ENCODE assay signal across 8 cellular contexts in the genomic region with DNA sequence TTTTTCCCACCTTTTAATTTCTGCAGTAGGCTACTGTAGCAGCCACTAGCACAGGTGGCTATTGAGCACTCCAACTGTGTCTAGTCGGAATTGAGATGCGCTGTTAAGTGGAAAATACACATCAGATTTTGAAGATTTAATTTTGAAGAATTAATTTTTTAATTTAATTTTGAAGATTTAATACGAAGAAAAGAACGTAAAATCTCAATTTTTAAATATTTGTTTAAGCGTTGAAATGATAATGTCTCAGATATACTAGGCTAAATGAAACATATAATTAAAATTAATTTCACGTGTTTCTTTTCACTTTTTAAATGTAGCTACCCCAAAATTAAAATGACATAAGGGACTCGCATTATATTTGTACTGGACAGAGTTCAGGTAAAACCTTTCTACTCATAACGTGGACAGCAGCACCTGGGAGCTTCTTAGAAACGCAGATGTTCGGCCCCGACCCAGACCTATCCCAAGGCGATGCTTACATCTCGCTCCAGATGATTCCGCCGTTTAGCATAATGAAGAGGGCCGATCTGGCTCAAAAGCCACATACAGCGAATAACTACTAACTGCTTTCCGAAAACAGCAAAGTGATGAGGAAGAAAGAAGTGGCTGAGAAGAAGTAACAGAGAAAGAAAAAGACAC. TPM values are rescaled to one million over a fixed set of nuclear protein-coding genes. Genes with fewer than 3 reads are reported as not detected.
DNase-seq lines count a peak whose midpoint lies in the region; ATAC-seq lines count a peak whose summit lies in the region.

No MANE protein-coding gene starts in this region.

- peak overlapping the region; percentile 87 for H3K27ac ChIP-seq in CD8-positive, alpha-beta memory T cell (ENCODE audit: low read depth, low read length)
- H3K27ac ChIP-seq in HUES64 (ENCODE audit: low read depth, low read length) = peak overlapping the region; percentile 67

- peak overlapping the region; percentile 77 for H3K9ac ChIP-seq in HUES64 (ENCODE audit: low read depth, low read length)

- peaks cover 13% of the 10 kb centered on the region for H3K4me1 ChIP-seq in CD8-positive, alpha-beta memory T cell (ENCODE audit: insufficient read depth, low read length)
- peaks cover 25% of the 10 kb centered on the region for H3K4me1 ChIP-seq in HUES64 (ENCODE audit: insufficient read depth, low read length)

- peak overlapping the region; percentile 90 to 98 (median 92) for H3K4me3 Mint-ChIP-seq in CD8-positive, alpha-beta memory T cell
- H3K4me3 Mint-ChIP-seq in activated naive CD8-positive, alpha-beta T cell treated with anti-CD3 and anti-CD28 coated beads, Interleukin-2, amount 10 ng/mL, durations not matched to agents 7 days and 5 days = peak overlapping the region; percentile 99
- peak overlapping the region; percentile 87 to 88 for H3K4me3 Mint-ChIP-seq in stimulated activated naive B cell treated with anti-CD40 and anti-IgM and Interleukin-4, amounts not matched to agents 10 μg/mL and 1 μg/mL and 100 μg/mL, for 72 hours

- H3K4me1 Mint-ChIP-seq in CD8-positive, alpha-beta memory T cell = peaks cover 19 to 49% (median 48%) of the 10 kb centered on the region in 3 donors
- peaks cover 17% of the 10 kb centered on the region for H3K4me1 Mint-ChIP-seq in activated naive CD8-positive, alpha-beta T cell treated with anti-CD3 and anti-CD28 coated beads, Interleukin-2, amount 10 ng/mL, durations not matched to agents 7 days and 5 days
- H3K4me1 Mint-ChIP-seq in stimulated activated naive B cell treated with anti-CD40 and anti-IgM and Interleukin-4, amounts not matched to agents 10 μg/mL and 1 μg/mL and 100 μg/mL, for 72 hours = peaks cover 10 to 19% of the 10 kb centered on the region in 2 donors

- WGBS in HUES64 = 24% methylated on average over 14 of the region's 18 CpGs

- H3K36me3 ChIP-seq in CD8-positive, alpha-beta memory T cell (ENCODE audit: insufficient read depth, low read length) = no peaks in the 10 kb centered on the region
- H3K36me3 ChIP-seq in HUES64 (ENCODE audit: insufficient read depth, low read length) = no peaks in the 10 kb centered on the region

- H3K27me3 ChIP-seq in CD8-positive, alpha-beta memory T cell (ENCODE audit: insufficient read depth, low read length, poor library complexity, severe bottlenecking) = no peaks in the 10 kb centered on the region
- no peaks in the 10 kb centered on the region for H3K27me3 ChIP-seq in HUES64 (ENCODE audit: insufficient read depth, low read length)

- H3K9me3 Mint-ChIP-seq in CD8-positive, alpha-beta memory T cell = no peaks in the 10 kb centered on the region
- no peaks in the 10 kb centered on the region for H3K9me3 Mint-ChIP-seq in activated naive CD8-positive, alpha-beta T cell treated with anti-CD3 and anti-CD28 coated beads, Interleukin-2, amount 10 ng/mL, durations not matched to agents 7 days and 5 days
- no peaks in the 10 kb centered on the region for H3K9me3 Mint-ChIP-seq in stimulated activated naive B cell treated with anti-CD40 and anti-IgM and Interleukin-4, amounts not matched to agents 10 μg/mL and 1 μg/mL and 100 μg/mL, for 72 hours

- H3K27me3 Mint-ChIP-seq in CD8-positive, alpha-beta memory T cell = peaks cover 8 to 19% of the 10 kb centered on the region in 2 donors
- peaks cover 25% of the 10 kb centered on the region for H3K27me3 Mint-ChIP-seq in activated naive CD8-positive, alpha-beta T cell treated with anti-CD3 and anti-CD28 coated beads, Interleukin-2, amount 10 ng/mL, durations not matched to agents 7 days and 5 days
- H3K27me3 Mint-ChIP-seq in stimulated activated naive B cell treated with anti-CD40 and anti-IgM and Interleukin-4, amounts not matched to agents 10 μg/mL and 1 μg/mL and 100 μg/mL, for 72 hours = peaks cover 16 to 18% of the 10 kb centered on the region in 2 donors

- ATAC-seq in activated naive CD8-positive, alpha-beta T cell treated with anti-CD3 and anti-CD28 coated beads, Interleukin-2, amount 10 ng/mL, durations not matched to agents 7 days and 5 days (ENCODE audit: low read depth) = no peak
- ATAC-seq in stimulated activated naive B cell treated with anti-CD40 and anti-IgM and Interleukin-4, amounts not matched to agents 10 μg/mL and 1 μg/mL and 100 μg/mL, for 72 hours (replicated peaks) = no peak
- no peak for ATAC-seq in activated CD4-positive, CD25-positive, alpha-beta regulatory T cell treated with anti-CD3 and anti-CD28 coated beads, Interleukin-2, amount 50 U/mL, for 24 hours

- H3K36me3 Mint-ChIP-seq in CD8-positive, alpha-beta memory T cell = peaks cover 0 to 24% (median 4%) of the 10 kb centered on the region in 3 donors
- H3K36me3 Mint-ChIP-seq in activated naive CD8-positive, alpha-beta T cell treated with anti-CD3 and anti-CD28 coated beads, Interleukin-2, amount 10 ng/mL, durations not matched to agents 7 days and 5 days = peaks cover 8% of the 10 kb centered on the region
- peaks cover 5 to 10% of the 10 kb centered on the region in 2 donors for H3K36me3 Mint-ChIP-seq in stimulated activated naive B cell treated with anti-CD40 and anti-IgM and Interleukin-4, amounts not matched to agents 10 μg/mL and 1 μg/mL and 100 μg/mL, for 72 hours

- CTCF ChIA-PET in CD8-positive, alpha-beta memory T cell (lab: Charles Lee) = no interaction called here

- peak overlapping the region; percentile 95 for H3K4me3 ChIP-seq in CD8-positive, alpha-beta memory T cell (ENCODE audit: low read length)
- peak overlapping the region; percentile 65 for H3K4me3 ChIP-seq in HUES64 (ENCODE audit: low read length)

- H3K27ac Mint-ChIP-seq in CD8-positive, alpha-beta memory T cell = peak overlapping the region; percentile 87 to 99 (median 97)
- peak overlapping the region; percentile 94 for H3K27ac Mint-ChIP-seq in activated naive CD8-positive, alpha-beta T cell treated with anti-CD3 and anti-CD28 coated beads, Interleukin-2, amount 10 ng/mL, durations not matched to agents 7 days and 5 days
- peak overlapping the region; percentile 95 for H3K27ac Mint-ChIP-seq in stimulated activated naive B cell treated with anti-CD40 and anti-IgM and Interleukin-4, amounts not matched to agents 10 μg/mL and 1 μg/mL and 100 μg/mL, for 72 hours

- no peaks in the 10 kb centered on the region for H3K9me3 ChIP-seq in CD8-positive, alpha-beta memory T cell (ENCODE audit: low read length)
- no peaks in the 10 kb centered on the region for H3K9me3 ChIP-seq in HUES64 (ENCODE audit: insufficient read depth, low read depth, low read length)

- no peak for DNase-seq in CD8-positive, alpha-beta memory T cell
- DNase-seq in activated naive CD8-positive, alpha-beta T cell treated with anti-CD3 and anti-CD28 coated beads, Interleukin-2, amount 10 ng/mL, durations not matched to agents 7 days and 5 days = peak; percentile 35
- DNase-seq in iPS-NIHi11 (ENCODE audit: low spot score) = peak; percentile 17
- DNase-seq in stimulated activated naive B cell treated with anti-CD40 and anti-IgM and Interleukin-4, amounts not matched to agents 10 μg/mL and 1 μg/mL and 100 μg/mL, for 72 hours = no peak
- DNase-seq in mucosa of gallbladder (ENCODE audit: low spot score) = no peak
- DNase-seq in GDM1 (lab: John Stamatoyannopoulos, UW) = no peak

- POLR2A ChIA-PET in CD8-positive, alpha-beta memory T cell (lab: Charles Lee) = interaction anchor here (0.5 to 1.5 kb wide), 2 partner anchors 120 to 1040 kb away, joined by 3 read pairs; no protein-coding TSS in a partner anchor
- POLR2A ChIA-PET in activated naive CD8-positive, alpha-beta T cell treated with anti-CD3 and anti-CD28 coated beads, Interleukin-2, amount 10 ng/mL, durations not matched to agents 7 days and 5 days (lab: Charles Lee) = interaction anchor here (1.3 to 1.5 kb wide), 2 partner anchors 161 to 914 kb away, joined by 3 to 5 read pairs; a partner anchor contains a TSS

RNA-seq across cellular contexts. Expression of a gene that starts 0.7 kb away (rescaled TPM):
- total RNA-seq in CD8-positive, alpha-beta memory T cell = 10 to 100 TPM; 30.6 to 31.1 TPM
- 34.9 TPM for polyA plus RNA-seq in CD8-positive, alpha-beta memory T cell
- polyA plus RNA-seq in HUES64 (2013, experiment 1 of 2) = 17.1 TPM
- polyA plus RNA-seq in HUES64 (2013, experiment 2 of 2) = 25.3 TPM
- total RNA-seq in activated naive CD8-positive, alpha-beta T cell treated with anti-CD3 and anti-CD28 coated beads, Interleukin-2, amount 10 ng/mL, durations not matched to agents 7 days and 5 days = 10 to 100 TPM; 39.2 to 45.7 TPM
- total RNA-seq in mucosa of gallbladder = 29.1 TPM

RNA-seq across cellular contexts. Expression of a gene that starts 1.5 kb away (rescaled TPM):
- total RNA-seq in CD8-positive, alpha-beta memory T cell = 1 to 10 TPM; 4.9 to 5.5 TPM
- 2.7 TPM for polyA plus RNA-seq in CD8-positive, alpha-beta memory T cell
- polyA plus RNA-seq in HUES64 (2013, experiment 1 of 2) = 46.9 TPM
- polyA plus RNA-seq in HUES64 (2013, experiment 2 of 2) = 48.3 TPM
- total RNA-seq in activated naive CD8-positive, alpha-beta T cell treated with anti-CD3 and anti-CD28 coated beads, Interleukin-2, amount 10 ng/mL, durations not matched to agents 7 days and 5 days = 1 to 10 TPM; 2.3 to 4.6 TPM
- 48.0 TPM for total RNA-seq in mucosa of gallbladder

RNA-seq across cellular contexts. Expression of a gene that starts 52.3 kb away (rescaled TPM):
- 10 to 100 TPM; 38.0 to 41.0 TPM for total RNA-seq in CD8-positive, alpha-beta memory T cell
- polyA plus RNA-seq in CD8-positive, alpha-beta memory T cell = 3.3 TPM
- 34.0 TPM for polyA plus RNA-seq in HUES64 (2013, experiment 1 of 2)
- polyA plus RNA-seq in HUES64 (2013, experiment 2 of 2) = 34.6 TPM
- total RNA-seq in activated naive CD8-positive, alpha-beta T cell treated with anti-CD3 and anti-CD28 coated beads, Interleukin-2, amount 10 ng/mL, durations not matched to agents 7 days and 5 days = 10 to 100 TPM; 29.0 to 33.6 TPM
- 10.1 TPM for total RNA-seq in mucosa of gallbladder

Comparison
In these comparisons a context has a peak if more than half of its experiments do, and no peak if none do; other contexts are left out.
1. DNase-seq: peak in activated naive CD8-positive, alpha-beta T cell treated with anti-CD3 and anti-CD28 coated beads, Interleukin-2, amount 10 ng/mL, durations not matched to agents 7 days and 5 days (single experiment) and iPS-NIHi11 (single experiment); none in CD8-positive, alpha-beta memory T cell (0 of 5), stimulated activated naive B cell treated with anti-CD40 and anti-IgM and Interleukin-4, amounts not matched to agents 10 μg/mL and 1 μg/mL and 100 μg/mL, for 72 hours (single experiment), mucosa of gallbladder (single experiment) and GDM1 (single experiment).
2. Peak in every context shown above with its lines, with median percentiles within 50 percentile points of each other: H3K27ac Mint-ChIP-seq and H3K4me3 Mint-ChIP-seq.